26 cellular contexts compared by ENCODE assay signal in genomic region chr11:75781296-75781695, GRCh38. TPM values are rescaled to one million over a fixed set of nuclear protein-coding genes. Genes with fewer than 3 reads are reported as not detected.
DNase-seq lines count a peak whose midpoint lies in the region; ATAC-seq, FAIRE-seq and TF ChIP-seq lines count a peak whose summit lies in the region.
"Had no signal": no experiment of that assay in that cellular context is flagged by ENCODE, and none has a peak within 500 bp of the region (broad histone marks: within the 10 kb centered on the region; RNA-seq: fewer than 3 reads in every experiment).

No MANE protein-coding gene starts in this region.

- FAIRE-seq in HepG2 (lab: Jason Lieb, UNC), result no peak
- FAIRE-seq: A549, D721Med, GM12878, GM19239, H54 had no signal

- H3F3A ChIP-seq in GM23248 (ENCODE audit: insufficient read depth), result no peaks in the 10 kb centered on the region

- ATAC-seq in HepG2 (no peak), aorta (ENCODE audit: low FRiP score) (no peak), HG02852 (IDR thresholded peaks at IDR 0.05; ENCODE audit: unreplicated experiment) (no peak)
- ATAC-seq: A549, GM12878 had no signal

- H3K27ac ChIP-seq in caudate nucleus (ENCODE audit: low read depth, low read length), result peak overlapping the region; percentile 26
- peak overlapping the region; percentile 92 for H3K27ac ChIP-seq in HepG2 (ENCODE audit: extremely low read length, insufficient read depth, low read length)
- H3K27ac ChIP-seq in aorta (ENCODE audit: low read depth in 1 of 2, low read length in 2 of 2), result no peak overlapping the region
- no peak overlapping the region for H3K27ac ChIP-seq in GM23248
- H3K27ac ChIP-seq: A549; BLaER1 treated with 17β-estradiol and CSF1 and Interleukin-3, amounts not matched to agents 10 nM and 100 nM had no signal

- H4K20me1 ChIP-seq in HepG2 (ENCODE audit: insufficient read depth, low read length) (no peaks in the 10 kb centered on the region), GM23248 (ENCODE audit: insufficient read depth) (no peaks in the 10 kb centered on the region)
- H4K20me1 ChIP-seq: BLaER1 treated with 17β-estradiol and CSF1 and Interleukin-3, amounts not matched to agents 10 nM and 100 nM had no signal

- 95% methylated on average over 7 of the region's 7 CpGs for WGBS in HepG2 (ENCODE audit: low lambda C conversion rate)
- 93 to 97% methylated on average over 7 of the region's 7 CpGs for WGBS in aorta, 2 donors
- WGBS in GM23248 (ENCODE audit: low coverage in 1 of 2, low lambda C conversion rate in 2 of 2, missing lambda C conversion rate in 2 of 2), 2 experiments, result 90 to 93% methylated on average over 7 of the region's 7 CpGs

- no peak for TF ChIP-seq CTCF in HepG2 (CRISPR knock-in tag; IDR thresholded peaks at IDR 0.05)

- no peak for TF ChIP-seq POLR2A in HepG2 (IDR thresholded peaks at IDR 0.05; ENCODE audit: insufficient read depth in 1 of 2, low read depth in 2 of 2, low read length in 2 of 2)

- H3K4me3 ChIP-seq in HepG2 (replicated peaks in 1 of 3; ENCODE audit: insufficient read depth in 1 of 3, low read depth in 2 of 3, low read length in 3 of 3) (no peak overlapping the region), aorta (ENCODE audit: low read length in 2 of 2) (no peak overlapping the region), GM23248 (no peak overlapping the region)
- H3K4me3 ChIP-seq: A549; BLaER1 treated with 17β-estradiol and CSF1 and Interleukin-3, amounts not matched to agents 10 nM and 100 nM; GM12878; HAP-1 had no signal

- TF ChIP-seq EP300 in HepG2 (IDR thresholded peaks at IDR 0.05; ENCODE audit: low read depth in 2 of 2, low read length in 2 of 2), result no peak
- no peak for TF ChIP-seq EP300 in HepG2 (CRISPR knock-in tag; IDR thresholded peaks at IDR 0.05; ENCODE audit: borderline replicate concordance)

- no peak overlapping the region for H3K9ac ChIP-seq in HepG2 (ENCODE audit: insufficient read depth, low read depth, low read length)
- H3K9ac ChIP-seq in GM23248, result no peak overlapping the region
- H3K9ac ChIP-seq: BLaER1 treated with 17β-estradiol and CSF1 and Interleukin-3, amounts not matched to agents 10 nM and 100 nM had no signal

- DNase-seq in caudate nucleus (lab: John Stamatoyannopoulos, UW) (no peak), HepG2 (ENCODE audit: low spot score) (no peak), posterior vena cava (ENCODE audit: low spot score) (peak; percentile 64), aorta (peak; percentile 17 to 34), NCI-H2171 (lab: John Stamatoyannopoulos, UW) (no peak), GM23248 (no peak)
- DNase-seq: 8988T; ACHN; AML-193; BE2C; CD4-positive, alpha-beta T cell; CD8-positive, alpha-beta memory T cell; DMS 273 treated with DMSO at 0.1 percent for 48 hours; DMS79; EL; GDM1; GOT3; HFFc6 had no signal

- POLR2A ChIA-PET in HepG2 (lab: Yijun Ruan, JAX), result interaction anchor here (1.7 to 7.9 kb wide), 5 partner anchors 13 to 61 kb away, joined by 4 to 138 read pairs (median 23); partner anchors contain the start of gene DGAT2

- CTCF ChIA-PET in HepG2 (lab: Yijun Ruan, JAX; ENCODE audit: low intra/inter-chr PET ratio, low total read pairs), result no interaction called here

- H2AFZ ChIP-seq in HepG2 (ENCODE audit: low read length) (no peak overlapping the region), GM23248 (no peak overlapping the region)

- intact Hi-C loops in HepG2 (cut with micrococcal nuclease; ENCODE audit: unreplicated experiment), result no loop called here
- intact Hi-C loops in posterior vena cava (cut with DNase I), result no loop called here
- intact Hi-C loops in aorta (cut with DNase I), result no loop called here

- H3K4me1 ChIP-seq in HepG2 (ENCODE audit: insufficient read depth, low read length) (peaks cover 66% of the 10 kb centered on the region), aorta (ENCODE audit: control insufficient read depth in 1 of 2, insufficient read depth in 2 of 2, low read length in 2 of 2) (no peaks in the 10 kb centered on the region), GM23248 (ENCODE audit: insufficient read depth) (peaks cover 14% of the 10 kb centered on the region; the same call in 1 of the 2 replicates)
- H3K4me1 ChIP-seq: BE2C, HAP-1 had no signal

- BruUV-seq in HepG2 (replicated peaks; lab: Mats Ljungman, UMichigan), result no TSS peak

- H3K4me2 ChIP-seq in HepG2 (ENCODE audit: low read depth, low read length) (no peak overlapping the region), GM23248 (ENCODE audit: unreplicated experiment) (no peak overlapping the region)
- H3K4me2 ChIP-seq: A549; BLaER1 treated with 17β-estradiol and CSF1 and Interleukin-3, amounts not matched to agents 10 nM and 100 nM had no signal

- no peaks in the 10 kb centered on the region for H3K27me3 ChIP-seq in HepG2 (ENCODE audit: control insufficient read depth in 1 of 2, insufficient read depth in 2 of 2, low read length in 2 of 2)
- H3K27me3 ChIP-seq in aorta (ENCODE audit: control insufficient read depth in 1 of 2, insufficient read depth in 2 of 2, low read length in 1 of 2), result no peaks in the 10 kb centered on the region
- no peaks in the 10 kb centered on the region for H3K27me3 ChIP-seq in GM23248 (replicated peaks; ENCODE audit: insufficient read depth)
- H3K27me3 ChIP-seq: BE2C; BLaER1 treated with 17β-estradiol and CSF1 and Interleukin-3, amounts not matched to agents 10 nM and 100 nM had no signal

- H3K36me3 ChIP-seq in HepG2 (replicated peaks in 1 of 2; ENCODE audit: control insufficient read depth in 1 of 2, insufficient read depth in 2 of 2, low read length in 2 of 2) (peaks cover 3 to 4% of the 10 kb centered on the region in 2 experiments; a peak in 3 of 5 replicates), aorta (ENCODE audit: control insufficient read depth in 1 of 2, insufficient read depth in 2 of 2, low read length in 1 of 2) (no peaks in the 10 kb centered on the region), GM23248 (ENCODE audit: low read depth) (no peaks in the 10 kb centered on the region)
- H3K36me3 ChIP-seq: BE2C; BLaER1 treated with 17β-estradiol and CSF1 and Interleukin-3, amounts not matched to agents 10 nM and 100 nM; HAP-1 had no signal

- in situ Hi-C loops in HepG2 (cut with HindIII; ENCODE audit: extremely low pct_ligation_motif_present, low pct_unique_long_range_greater_than_20kb) (no loop called here), GM23248 (cut with MboI) (no loop called here)

- no peaks in the 10 kb centered on the region for H3K9me2 ChIP-seq in GM23248 (ENCODE audit: insufficient read depth)

- H3K79me2 ChIP-seq in HepG2 (ENCODE audit: insufficient read depth, low read length) (no peaks in the 10 kb centered on the region), GM23248 (ENCODE audit: insufficient read depth) (no peaks in the 10 kb centered on the region)

- no peak for TF ChIP-seq RAD21 in HepG2 (CRISPR knock-in tag; IDR thresholded peaks at IDR 0.05)

- H3K9me3 ChIP-seq in HepG2 (ENCODE audit: low read length) (no peaks in the 10 kb centered on the region), aorta (ENCODE audit: control insufficient read depth, low read length) (no peaks in the 10 kb centered on the region), GM23248 (ENCODE audit: low read depth) (no peaks in the 10 kb centered on the region)
- H3K9me3 ChIP-seq: A549; BE2C; BLaER1 treated with 17β-estradiol and CSF1 and Interleukin-3, amounts not matched to agents 10 nM and 100 nM; HAP-1 had no signal

RNA-seq across cellular contexts. Expression of gene DGAT2, which starts 12.7 kb away (rescaled TPM):
- total RNA-seq in HepG2 (2016; rRNA removed; fragmentation: Illumina TruSeq; extraction: Trizol) (39.4 and 65.6 TPM in 2 replicates), posterior vena cava (1 to 10 TPM; 2.1 to 3.4 TPM), aorta (1 to 10 TPM; 2.3 to 4.4 TPM)
- 13.6 and 17.8 TPM in 2 replicates for total RNA-seq in HepG2 (2016; cell fraction: cytosol; rRNA removed; fragmentation: Illumina TruSeq; extraction: Trizol; ENCODE audit: low read depth)
- total RNA-seq in HepG2 (2016; cell fraction: insoluble cytoplasmic fraction; rRNA removed; fragmentation: Illumina TruSeq; extraction: Trizol), result 37.7 and 67.0 TPM in 2 replicates
- 33.7 and 43.0 TPM in 2 replicates for total RNA-seq in HepG2 (2016; cell fraction: membrane; rRNA removed; fragmentation: Illumina TruSeq; extraction: Trizol)
- total RNA-seq in HepG2 (2016; cell fraction: nucleus; rRNA removed; fragmentation: Illumina TruSeq; extraction: Trizol), result 51.0 and 57.6 TPM in 2 replicates
- polyA plus RNA-seq in HepG2 (2011; rRNA removed) (39.0 and 47.6 TPM in 2 replicates), aorta (under 1 TPM; 0.41 to 0.63 TPM), GM23248 (2016; fragmentation: Nextera tagmentation; extraction: Ambion mirVana) (7.5 and 8.8 TPM in 2 replicates)
- 38.9 and 41.0 TPM in 2 replicates for polyA plus RNA-seq in HepG2 (2011; cell fraction: cytosol; rRNA removed)
- polyA plus RNA-seq in HepG2 (2011; cell fraction: nucleus; rRNA removed), result 13.1 and 13.7 TPM in 2 replicates
- polyA plus RNA-seq in HepG2 (2012), result 15.7 and 19.7 TPM in 2 replicates
- polyA plus RNA-seq in HepG2 (2016; cell fraction: cytosol; fragmentation: Illumina TruSeq; extraction: Trizol; ENCODE audit: low read depth), result 13.9 and 19.4 TPM in 2 replicates
- polyA plus RNA-seq in HepG2 (2016; cell fraction: insoluble cytoplasmic fraction; fragmentation: Illumina TruSeq; extraction: Trizol; ENCODE audit: low read depth), result 39.1 and 40.5 TPM in 2 replicates
- polyA plus RNA-seq in HepG2 (2016; cell fraction: membrane; fragmentation: Illumina TruSeq; extraction: Trizol; ENCODE audit: low read depth), result 26.5 and 38.6 TPM in 2 replicates
- polyA plus RNA-seq in HepG2 (2016; cell fraction: nucleus; fragmentation: Illumina TruSeq; extraction: Trizol; ENCODE audit: insufficient read depth, low read depth), result 85.2 and 85.5 TPM in 2 replicates
- polyA minus RNA-seq in HepG2 (2011; rRNA and poly(A)+ RNA removed; ENCODE audit: low replicate concordance), result 9.8 and 63.2 TPM in 2 replicates
- polyA minus RNA-seq in HepG2 (2011; cell fraction: cytosol; rRNA and poly(A)+ RNA removed), result 11.2 and 11.5 TPM in 2 replicates
- 9.3 and 9.8 TPM in 2 replicates for polyA minus RNA-seq in HepG2 (2011; cell fraction: nucleus; rRNA and poly(A)+ RNA removed)
- total RNA-seq in GM23248 (2014; rRNA removed; shearing (Covaris generic)), result 7.6 and 10.0 TPM in 2 replicates
- polyA plus RNA-seq: CD8-positive, alpha-beta memory T cell had no signal

RNA-seq across cellular contexts. Expression of gene UVRAG, which starts 33.7 kb away (rescaled TPM):
- total RNA-seq in HepG2 (2016; rRNA removed; fragmentation: Illumina TruSeq; extraction: Trizol) (17.2 and 17.3 TPM in 2 replicates), posterior vena cava (10 to 100 TPM; 27.0 to 27.8 TPM), aorta (10 to 100 TPM; 27.0 to 47.0 TPM)
- total RNA-seq in HepG2 (2016; cell fraction: cytosol; rRNA removed; fragmentation: Illumina TruSeq; extraction: Trizol; ENCODE audit: low read depth), result 6.1 and 9.8 TPM in 2 replicates
- total RNA-seq in HepG2 (2016; cell fraction: insoluble cytoplasmic fraction; rRNA removed; fragmentation: Illumina TruSeq; extraction: Trizol), result 15.0 and 18.0 TPM in 2 replicates
- 11.6 and 11.7 TPM in 2 replicates for total RNA-seq in HepG2 (2016; cell fraction: membrane; rRNA removed; fragmentation: Illumina TruSeq; extraction: Trizol)
- 43.2 and 46.0 TPM in 2 replicates for total RNA-seq in HepG2 (2016; cell fraction: nucleus; rRNA removed; fragmentation: Illumina TruSeq; extraction: Trizol)
- polyA plus RNA-seq in HepG2 (2011; rRNA removed) (8.9 and 9.7 TPM in 2 replicates), aorta (10 to 100 TPM in 1 of 2 donors, 1 to 10 TPM in 1; 7.9 to 13.3 TPM), GM23248 (2016; fragmentation: Nextera tagmentation; extraction: Ambion mirVana) (11.0 TPM in 2 replicates)
- polyA plus RNA-seq in HepG2 (2011; cell fraction: cytosol; rRNA removed), result 5.6 and 7.4 TPM in 2 replicates
- polyA plus RNA-seq in HepG2 (2011; cell fraction: nucleus; rRNA removed), result 8.4 TPM in 2 replicates
- 8.4 and 11.9 TPM in 2 replicates for polyA plus RNA-seq in HepG2 (2012)
- 1.5 and 1.6 TPM in 2 replicates for polyA plus RNA-seq in HepG2 (2016; cell fraction: cytosol; fragmentation: Illumina TruSeq; extraction: Trizol; ENCODE audit: low read depth)
- 10.9 and 14.5 TPM in 2 replicates for polyA plus RNA-seq in HepG2 (2016; cell fraction: insoluble cytoplasmic fraction; fragmentation: Illumina TruSeq; extraction: Trizol; ENCODE audit: low read depth)
- 5.0 and 5.5 TPM in 2 replicates for polyA plus RNA-seq in HepG2 (2016; cell fraction: membrane; fragmentation: Illumina TruSeq; extraction: Trizol; ENCODE audit: low read depth)
- polyA plus RNA-seq in HepG2 (2016; cell fraction: nucleus; fragmentation: Illumina TruSeq; extraction: Trizol; ENCODE audit: insufficient read depth, low read depth), result 20.6 and 22.8 TPM in 2 replicates
- polyA minus RNA-seq in HepG2 (2011; rRNA and poly(A)+ RNA removed; ENCODE audit: low replicate concordance), result 10.9 and 19.7 TPM in 2 replicates
- 5.9 and 6.2 TPM in 2 replicates for polyA minus RNA-seq in HepG2 (2011; cell fraction: cytosol; rRNA and poly(A)+ RNA removed)
- polyA minus RNA-seq in HepG2 (2011; cell fraction: nucleus; rRNA and poly(A)+ RNA removed), result 77.1 and 79.4 TPM in 2 replicates
- 9.9 and 46.3 TPM in 2 replicates for total RNA-seq in GM23248 (2014; rRNA removed; shearing (Covaris generic))

Comparison
In these comparisons a context has a peak if more than half of its experiments do, and no peak if none do; other contexts are left out.
1. DNase-seq: peak in posterior vena cava (single experiment) and aorta (2 of 2); none in caudate nucleus (0 of 61), HepG2 (single experiment), NCI-H2171 (single experiment) and GM23248 (single experiment).
2. H3K27ac ChIP-seq: peak in caudate nucleus (single experiment) and HepG2 (single experiment); none in aorta (0 of 2) and GM23248 (single experiment).